Comparison of ENCODE assay signal across 16 cellular contexts in the genomic region with DNA sequence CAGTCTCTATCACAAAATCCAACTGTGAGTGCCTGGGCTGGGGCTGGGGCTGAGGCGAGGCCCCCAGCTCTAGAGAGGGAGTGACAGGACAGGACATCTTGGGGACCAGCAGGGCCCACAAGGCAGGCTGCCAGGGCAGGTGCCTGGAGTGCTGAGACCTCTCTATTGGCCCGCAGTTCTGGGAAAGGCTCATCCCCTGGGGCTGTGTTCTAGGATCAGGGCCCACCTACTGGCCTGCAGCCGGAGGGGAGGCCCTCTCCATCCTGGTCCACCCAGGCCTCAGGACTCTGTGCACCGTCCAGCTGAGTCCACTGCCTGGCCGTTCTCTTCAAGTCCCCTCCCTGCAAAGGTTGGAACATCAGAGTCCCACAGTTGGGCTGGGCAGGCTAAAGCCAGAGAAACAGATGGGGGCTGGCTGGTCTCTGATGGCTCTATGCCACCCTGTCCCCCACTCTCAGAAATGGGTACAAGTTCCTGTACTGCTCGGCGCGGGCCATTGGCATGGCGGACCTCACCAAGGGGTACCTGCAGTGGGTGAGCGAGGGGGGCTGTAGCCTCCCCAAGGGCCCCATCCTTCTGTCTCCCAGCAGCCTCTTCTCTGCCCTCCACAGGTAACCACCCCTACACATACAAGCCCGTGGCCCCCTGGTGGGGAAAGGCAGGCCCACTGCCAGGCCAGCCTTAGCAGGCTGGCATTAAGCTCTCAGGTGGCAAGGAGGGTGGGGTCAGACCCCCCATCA. TPM values are rescaled to one million over a fixed set of nuclear protein-coding genes. Genes with fewer than 3 reads are reported as not detected.
DNase-seq lines count a peak whose midpoint lies in the region; ATAC-seq and TF ChIP-seq lines count a peak whose summit lies in the region.
"Had no signal": no experiment of that assay in that cellular context is flagged by ENCODE, and none has a peak within 500 bp of the region (broad histone marks: within the 10 kb centered on the region; RNA-seq: fewer than 3 reads in every experiment).

No MANE protein-coding gene starts in this region.

- no peak overlapping the region for H2BK5ac ChIP-seq in neuronal stem cell (ENCODE audit: low read length)

- TF ChIP-seq CTCF in GM12865 (IDR thresholded peaks at IDR 0.05; ENCODE audit: insufficient read depth, low read depth, low read length, missing control alignments) (peak; percentile 13), HCT116 (IDR thresholded peaks at IDR 0.05 in 2 of 3, conservative IDR thresholded peaks at IDR 0.05 in 1 of 3; ENCODE audit: borderline replicate concordance in 1 of 3, insufficient read depth in 1 of 3, low read depth in 2 of 3, low read length in 2 of 3) (0 out of 6 replicates have a peak, but pooled peaks of 1 of the 3 experiments have one; percentile 25), brain microvascular endothelial cell (IDR thresholded peaks at IDR 0.05; ENCODE audit: low read depth, low read length, missing control alignments) (peak; percentile 23)

- H3K4me2 ChIP-seq in HCT116 (ENCODE audit: low read length), result no peak overlapping the region
- H3K4me2 ChIP-seq in neuronal stem cell (ENCODE audit: insufficient read depth, low read length, poor library complexity, severe bottlenecking), result no peak overlapping the region

- intact Hi-C loops in HCT116 (cut with micrococcal nuclease), result no loop called here

- H4K20me1 ChIP-seq in HCT116 (ENCODE audit: insufficient read depth), result no peaks in the 10 kb centered on the region

- TF ChIP-seq POLR2A in HCT116 (IDR thresholded peaks at IDR 0.05; ENCODE audit: borderline replicate concordance, extremely low read depth, insufficient read depth, insufficient read length), result no peak

- peak overlapping the region; percentile 21 for H3K18ac ChIP-seq in neuronal stem cell (ENCODE audit: low read length)

- H2AFZ ChIP-seq in HCT116 (ENCODE audit: low read depth, low read length, poor library complexity, severe bottlenecking) (no peak overlapping the region), neuronal stem cell (ENCODE audit: low read length) (no peak overlapping the region)
- H2AFZ ChIP-seq: parathyroid adenoma had no signal

- DNase-seq in GM12865 (ENCODE audit: low read depth), result no peak
- DNase-seq in HCT116 (ENCODE audit: low read depth, low spot score), result no peak
- DNase-seq in brain microvascular endothelial cell, result no peak
- no peak for DNase-seq in neuronal stem cell (ENCODE audit: low spot score)
- DNase-seq in Ammon's horn (ENCODE audit: low spot score), result no peak
- DNase-seq: activated CD4-positive, alpha-beta T cell treated with anti-CD3 and anti-CD28 coated beads, Interleukin-2, amount 10 ng/mL, durations not matched to agents 7 days and 5 days; C1 segment of cervical spinal cord; cerebellar nuclear complex; DMS153; NCI-H2081; NCI-H748 treated with DMSO at 0.1 percent for 48 hours had no signal

- BruUV-seq in HCT116 (replicated peaks; lab: Mats Ljungman, UMichigan), result no TSS peak

- H3K9me3 ChIP-seq in HCT116 (ENCODE audit: control insufficient read depth in 1 of 2, insufficient read depth in 1 of 2, low read depth in 1 of 2, low read length in 2 of 2) (no peaks in the 10 kb centered on the region), neuronal stem cell (replicated peaks in 1 of 2; ENCODE audit: control insufficient read depth in 2 of 2, insufficient read depth in 1 of 2, low read depth in 1 of 2, low read length in 2 of 2) (peaks cover 0 to 2% of the 10 kb centered on the region in 2 donors)

- no peaks in the 10 kb centered on the region for H3K79me2 ChIP-seq in HCT116 (ENCODE audit: insufficient read depth, low read length)
- H3K79me2 ChIP-seq: parathyroid adenoma had no signal

- no peak overlapping the region for H3K4me3 ChIP-seq in GM12865 (ENCODE audit: low read depth, low read length)
- H3K4me3 ChIP-seq in HCT116 (replicated peaks in 1 of 2; ENCODE audit: low read depth in 1 of 2, low read length in 2 of 2), result no peak overlapping the region
- no peak overlapping the region for H3K4me3 ChIP-seq in brain microvascular endothelial cell (ENCODE audit: low read depth, low read length)
- no peak overlapping the region for H3K4me3 ChIP-seq in neuronal stem cell (ENCODE audit: low read length in 2 of 2)

- H3K4ac ChIP-seq in neuronal stem cell (ENCODE audit: low read length), result no peak overlapping the region

- H3K27ac ChIP-seq in HCT116 (ENCODE audit: low read depth, low read length), result no peak overlapping the region
- H3K27ac ChIP-seq in brain microvascular endothelial cell, result no peak overlapping the region
- H3K27ac ChIP-seq in neuronal stem cell (replicated peaks; ENCODE audit: low read length), result no peak overlapping the region
- H3K27ac ChIP-seq: parathyroid adenoma had no signal

- H2BK15ac ChIP-seq in neuronal stem cell (ENCODE audit: low read length), result no peak overlapping the region

- H2AK5ac ChIP-seq in neuronal stem cell (ENCODE audit: low read depth, low read length), result no peak overlapping the region

- WGBS in neuronal stem cell (ENCODE audit: extremely low coverage in 2 of 2, insufficient read length in 2 of 2, insufficient replicate concordance in 1 of 2), 2 donors, result no CpG with 5 or more reads among the region's 11 CpGs

- no peak overlapping the region for H3K14ac ChIP-seq in neuronal stem cell (ENCODE audit: low read length)

- POLR2A ChIA-PET in HCT116 (lab: Charles Lee), result no interaction called here

- CTCF ChIA-PET in HCT116 (lab: Charles Lee), result no interaction called here

- H4K8ac ChIP-seq in neuronal stem cell (ENCODE audit: low read depth, low read length), result no peak overlapping the region

- peak; percentile 49 for ATAC-seq in HCT116
- no peak for ATAC-seq in HG02840 (IDR thresholded peaks at IDR 0.05; ENCODE audit: low FRiP score, unreplicated experiment)
- no peak for ATAC-seq in GM19035 (IDR thresholded peaks at IDR 0.05; ENCODE audit: unreplicated experiment)
- ATAC-seq: Panc1 had no signal

- H3K27me3 ChIP-seq in HCT116 (ENCODE audit: insufficient read depth, low read length) (no peaks in the 10 kb centered on the region), brain microvascular endothelial cell (replicated peaks) (no peaks in the 10 kb centered on the region), neuronal stem cell (ENCODE audit: control insufficient read depth in 3 of 3, insufficient read depth in 3 of 3, low read depth in 1 of 3, low read length in 3 of 3) (no peaks in the 10 kb centered on the region)

- H3K4me1 ChIP-seq in HCT116 (ENCODE audit: control insufficient read depth in 1 of 2, insufficient read depth in 2 of 2, low read length in 2 of 2) (no peaks in the 10 kb centered on the region), neuronal stem cell (ENCODE audit: control insufficient read depth in 2 of 2, insufficient read depth in 1 of 2, low read depth in 1 of 2, low read length in 2 of 2) (no peaks in the 10 kb centered on the region)

- no peak for TF ChIP-seq RAD21 in HCT116 (IDR thresholded peaks at IDR 0.05; ENCODE audit: low read depth)

- no peak overlapping the region for H3K9ac ChIP-seq in HCT116 (ENCODE audit: low read length)
- no peak overlapping the region for H3K9ac ChIP-seq in neuronal stem cell (ENCODE audit: low read depth, low read length, poor library complexity)
- H3K9ac ChIP-seq: parathyroid adenoma had no signal

- H3K9me2 ChIP-seq in HCT116 (ENCODE audit: insufficient read depth), result no peaks in the 10 kb centered on the region

- no peak overlapping the region for H2BK120ac ChIP-seq in neuronal stem cell (ENCODE audit: low read depth, low read length)

- H2BK12ac ChIP-seq in neuronal stem cell (ENCODE audit: low read length), result no peak overlapping the region

- RAD21 ChIA-PET in HCT116 (lab: Charles Lee; ENCODE audit: low non-redundant PET in 1 of 2, low total read pairs in 2 of 2, uncharacterized antibody in 2 of 2, unreplicated experiment in 2 of 2), result no interaction called here

- in situ Hi-C loops in brain microvascular endothelial cell (cut with HindIII; ENCODE audit: low pct_ligation_motif_present, low sequenced_read_pairs), result no loop called here

- H3K23ac ChIP-seq in neuronal stem cell (ENCODE audit: low read depth, low read length, poor library complexity), result no peak overlapping the region

- H3K36me3 ChIP-seq in HCT116 (ENCODE audit: control insufficient read depth in 1 of 2, insufficient read depth in 2 of 2, low read length in 2 of 2) (0 out of 4 replicates have a peak, but pooled peaks cover 0 to 3% of the 10 kb centered on the region in 2 experiments), brain microvascular endothelial cell (replicated peaks) (no peaks in the 10 kb centered on the region), neuronal stem cell (replicated peaks in 1 of 2; ENCODE audit: control insufficient read depth in 2 of 2, insufficient read depth in 2 of 2, low read length in 2 of 2) (peaks cover 4 to 5% of the 10 kb centered on the region in 2 donors)

- H4K91ac ChIP-seq in neuronal stem cell (ENCODE audit: low read depth, low read length, poor library complexity), result no peak overlapping the region

- H3K79me1 ChIP-seq in neuronal stem cell (ENCODE audit: low read depth, low read length), result no peaks in the 10 kb centered on the region

TF ChIP-seq in HCT116, 20 proteins besides CTCF, POLR2A, EP300 and RAD21 (continues in another document):
- TF ChIP-seq EZH2 (IDR thresholded peaks at IDR 0.05) (no peak), POLR2AphosphoS5 (IDR thresholded peaks at IDR 0.05; ENCODE audit: low read depth, low read length) (no peak), CBX3 (IDR thresholded peaks at IDR 0.05; ENCODE audit: low read depth) (no peak), SRF (IDR thresholded peaks at IDR 0.05; ENCODE audit: low read depth) (no peak)
- TF ChIP-seq, protein P1, sequence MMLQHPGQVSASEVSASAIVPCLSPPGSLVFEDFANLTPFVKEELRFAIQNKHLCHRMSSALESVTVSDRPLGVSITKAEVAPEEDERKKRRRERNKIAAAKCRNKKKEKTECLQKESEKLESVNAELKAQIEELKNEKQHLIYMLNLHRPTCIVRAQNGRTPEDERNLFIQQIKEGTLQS (IDR thresholded peaks at IDR 0.05), result no peak

RNA-seq across cellular contexts. Expression of a gene that starts 9.0 kb away (rescaled TPM):
- total RNA-seq in HCT116 (2021; ENCODE audit: unreplicated experiment), result not detected
- polyA plus RNA-seq in HCT116 (2012), result 0.06 and 0.16 TPM in 2 replicates
- 5.3 TPM for polyA plus RNA-seq in neuronal stem cell (2013, experiment 1 of 2)
- polyA plus RNA-seq in neuronal stem cell (2013, experiment 2 of 2), result 5.2 TPM
- total RNA-seq: activated CD4-positive, alpha-beta T cell treated with anti-CD3 and anti-CD28 coated beads, Interleukin-2, amount 10 ng/mL, durations not matched to agents 7 days and 5 days had no signal
- polyA plus RNA-seq: IgD-negative memory B cell had no signal

RNA-seq across cellular contexts. Expression of a gene that starts 17.0 kb away (rescaled TPM):
- 18.5 TPM for total RNA-seq in HCT116 (2021; ENCODE audit: unreplicated experiment)
- polyA plus RNA-seq in HCT116 (2012), result 18.1 and 19.9 TPM in 2 replicates
- 3.8 TPM for polyA plus RNA-seq in neuronal stem cell (2013, experiment 1 of 2)
- polyA plus RNA-seq in neuronal stem cell (2013, experiment 2 of 2), result 3.5 TPM
- polyA plus RNA-seq: IgD-negative memory B cell had no signal

RNA-seq across cellular contexts. Expression of a gene that starts 40.1 kb away (rescaled TPM):
- 13.3 TPM for total RNA-seq in HCT116 (2021; ENCODE audit: unreplicated experiment)
- 2.9 and 5.0 TPM in 2 replicates for polyA plus RNA-seq in HCT116 (2012)
- 4.7 TPM for polyA plus RNA-seq in neuronal stem cell (2013, experiment 1 of 2)
- polyA plus RNA-seq in neuronal stem cell (2013, experiment 2 of 2), result 4.6 TPM
